In genomic region chr1:10960954-10961833, GRCh38 we compare ENCODE assay signal across 8 cellular contexts. TPM values are rescaled to one million over a fixed set of nuclear protein-coding genes. Genes with fewer than 3 reads are reported as not detected.
A peak's percentile ranks its signal among the peaks of the same experiment; 100 is the strongest.
DNase-seq lines count a peak whose midpoint lies in the region; ATAC-seq, FAIRE-seq and TF ChIP-seq lines count a peak whose summit lies in the region.

No MANE protein-coding gene starts in this region.

- H3K27me3 ChIP-seq in right cardiac atrium (ENCODE audit: control insufficient read depth, insufficient read depth): no peaks in the 10 kb centered on the region

- ATAC-seq in A549: peak; percentile 95 to 98
- peak; percentile 76 to 87 (median 81) for ATAC-seq in T-cell (replicated peaks in 1 of 4)
- ATAC-seq in right cardiac atrium: peak; percentile 69 to 73
- ATAC-seq in sciatic nerve: peak; percentile 77
- no peak for ATAC-seq in HG02763 (IDR thresholded peaks at IDR 0.05; ENCODE audit: unreplicated experiment)

- FAIRE-seq in A549 (lab: Jason Lieb, UNC): no peak
- peak; percentile 68 for FAIRE-seq in GM12892 (lab: Jason Lieb, UNC)

- H3K9me3 Mint-ChIP-seq in T-cell: no peaks in the 10 kb centered on the region

- POLR2A ChIA-PET in A549 (lab: Yijun Ruan, JAX): interaction anchor here (1.1 kb wide), 1 partner anchor 51 kb away, joined by 3 read pairs; the partner anchor contains the start of gene TARDBP
- POLR2A ChIA-PET in T-cell (lab: Charles Lee): no interaction called here

- peaks cover 13 to 19% (median 15%) of the 10 kb centered on the region in 3 donors for H3K4me1 Mint-ChIP-seq in T-cell

- peak; percentile 50 for TF ChIP-seq CTCF in A549 (IDR thresholded peaks at IDR 0.05)

- TF ChIP-seq POLR2A in A549 (IDR thresholded peaks at IDR 0.05; ENCODE audit: low read length) (no peak), GM12892 (IDR thresholded peaks at IDR 0.05; ENCODE audit: low read depth, low read length) (no peak)

- DNase-seq in A549 (ENCODE audit: low read depth in 1 of 2, low spot score in 1 of 2) (peak; percentile 70 to 84), GM12892 (ENCODE audit: insufficient read length) (peak; percentile 89), MV-4-11 (lab: John Stamatoyannopoulos, UW) (peak; percentile 82), T-cell (peak; percentile 49 to 78 (median 68)), amniotic stem cell (lab: John Stamatoyannopoulos, UW) (peak; percentile 23), right cardiac atrium (peak; percentile 80 to 91 (median 91)), sciatic nerve (ENCODE audit: low spot score) (peak; percentile 92)

- peak overlapping the region; percentile 67 for H3K4me2 ChIP-seq in A549

- H3K4me3 Mint-ChIP-seq in T-cell: no peak overlapping the region

- no peak for TF ChIP-seq EP300 in A549 (IDR thresholded peaks at IDR 0.05)

- H3K36me3 Mint-ChIP-seq in T-cell: no peaks in the 10 kb centered on the region

- H3K27ac ChIP-seq in A549 (no peak overlapping the region), right cardiac atrium (ENCODE audit: low read length) (no peak overlapping the region)

- H3K27ac Mint-ChIP-seq in T-cell: no peak overlapping the region

- intact Hi-C loops in right cardiac atrium (cut with DNase I) (no loop called here), sciatic nerve (cut with DNase I) (no loop called here)

- H3K27me3 Mint-ChIP-seq in T-cell: peaks cover 0 to 34% of the 10 kb centered on the region in 2 donors

- WGBS in A549 (ENCODE audit: missing lambda C conversion rate): 34% methylated on average over 17 of the region's 30 CpGs
- WGBS in right cardiac atrium: 32% methylated on average over 30 of the region's 30 CpGs

- H3K9me3 ChIP-seq in A549 (no peaks in the 10 kb centered on the region), right cardiac atrium (ENCODE audit: control insufficient read depth, low read length) (no peaks in the 10 kb centered on the region)

- CTCF ChIA-PET in A549 (lab: Yijun Ruan, JAX): interaction anchor here (0.6 to 2.0 kb wide), 13 partner anchors 10 to 718 kb away, joined by 3 to 5 read pairs (median 3); no protein-coding TSS in a partner anchor
- CTCF ChIA-PET in T-cell (lab: Charles Lee): interaction anchor here in 1 of 2 donors (0.8 kb wide), 1 partner anchor 467 kb away, joined by 3 read pairs; no protein-coding TSS in a partner anchor

- no peaks in the 10 kb centered on the region for H3K4me1 ChIP-seq in A549
- H3K4me1 ChIP-seq in right cardiac atrium (ENCODE audit: control insufficient read depth, insufficient read depth, low read length): no peaks in the 10 kb centered on the region

- peak in 1 of 2 experiments; percentile 48; a peak in 4 of 5 replicates for TF ChIP-seq RAD21 in A549 (conservative IDR thresholded peaks at IDR 0.05 in 1 of 2, IDR thresholded peaks at IDR 0.05 in 1 of 2)

- H3K4me3 ChIP-seq in A549: no peak overlapping the region
- no peak overlapping the region for H3K4me3 ChIP-seq in right cardiac atrium (ENCODE audit: low read length)

TF ChIP-seq in A549, 52 proteins besides CTCF, POLR2A, EP300 and RAD21:
- TF ChIP-seq TP53 (CRISPR knock-in tag; IDR thresholded peaks at IDR 0.05) (no peak), MAFK (IDR thresholded peaks at IDR 0.05; ENCODE audit: partially characterized antibody) (peak; percentile 81), SMC3 (IDR thresholded peaks at IDR 0.05) (0 out of 3 replicates have a peak, but pooled peaks have one; percentile 26), HOXA7 (CRISPR knock-in tag; IDR thresholded peaks at IDR 0.05) (no peak)

RNA-seq across cellular contexts. Expression of gene TARDBP, which starts 51.3 kb away (rescaled TPM):
- polyA plus RNA-seq in A549 (2011; rRNA removed) (219 and 299 TPM in 2 replicates), A549 (2017; fragmentation: RNase III; extraction: RNeasy Plus Mini Kit Qiagen cat#74134 plus additional on column Dnase treatment) (245 to 264 TPM (median 264 TPM) in 3 replicates), right cardiac atrium (113 TPM)
- 162 and 197 TPM in 2 replicates for polyA plus RNA-seq in A549 (2012; cell fraction: cytosol; rRNA removed)
- polyA plus RNA-seq in A549 (2012; cell fraction: nucleus; rRNA removed): 71.2 and 117 TPM in 2 replicates
- polyA minus RNA-seq in A549 (2011; rRNA and poly(A)+ RNA removed): 83.7 and 84.1 TPM in 2 replicates
- polyA plus RNA-seq in GM12892 (2012; ENCODE audit: missing spikeins): 133 TPM
- total RNA-seq in T-cell (100 to 1,000 TPM; 137 to 183 (median 160) TPM), right cardiac atrium (100 to 1,000 TPM in 2 of 4 donors, 10 to 100 TPM in 2; 78.7 to 137 (median 109) TPM), sciatic nerve (165 TPM)

Comparison
In these comparisons a context has a peak if more than half of its experiments do, and no peak if none do; other contexts are left out.
1. DNase-seq: peak in every context shown above with its lines; median percentile 92 in sciatic nerve; 91 in right cardiac atrium; 89 in GM12892; 82 in MV-4-11; 77 in A549; 68 in T-cell; 23 in amniotic stem cell.